Comparison of ENCODE assay signal across 1 cellular context in the genomic region with DNA sequence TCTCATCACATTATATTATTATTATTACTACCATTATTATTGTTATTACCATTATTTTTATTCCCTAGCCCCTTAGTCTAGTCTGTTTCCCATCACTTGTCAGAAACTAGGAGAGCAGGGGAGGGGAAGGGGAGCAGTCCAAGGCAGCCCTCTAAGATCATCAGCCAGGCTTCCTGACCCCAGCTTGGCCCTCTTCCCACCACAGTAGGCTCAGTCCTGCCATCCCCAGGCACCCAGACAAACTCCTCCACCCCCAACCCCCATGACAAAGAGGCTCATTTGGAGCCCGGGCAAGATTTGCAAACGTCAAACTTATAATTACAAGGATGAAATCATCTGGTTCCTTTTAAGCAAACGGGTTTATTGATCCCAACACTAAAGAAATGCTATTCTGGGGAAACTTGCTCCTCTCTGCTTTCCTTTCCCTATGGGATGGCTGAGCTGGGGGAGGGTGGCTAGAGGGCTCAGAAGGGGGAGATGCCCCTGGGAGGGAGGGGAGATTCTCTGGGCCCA.
TF ChIP-seq lines count a peak whose summit lies in the region.

No MANE protein-coding gene starts in this region.

TF ChIP-seq in HepG2, 621 proteins besides CTCF, POLR2A, EP300 and RAD21:
- no peak for TF ChIP-seq ZNF616 (CRISPR knock-in tag; IDR thresholded peaks at IDR 0.05; ENCODE audit: low read depth)
- 0 out of 2 replicates have a peak, but pooled peaks have one; percentile 22 for TF ChIP-seq THYN1 (CRISPR knock-in tag; IDR thresholded peaks at IDR 0.05; ENCODE audit: borderline replicate concordance, low read depth)
TF ChIP-seq in HepG2: peak in this region for 1.
